Comparison of ENCODE assay signal across 10 cellular contexts in genomic region chr16:84111949-84112348, GRCh38. TPM values are rescaled to one million over a fixed set of nuclear protein-coding genes. Genes with fewer than 3 reads are reported as not detected.
DNase-seq lines count a peak whose midpoint lies in the region; ATAC-seq and TF ChIP-seq lines count a peak whose summit lies in the region.
"Not testable (repeated sequence)": the region's sequence is repeated elsewhere in the genome, so short reads cannot be mapped to it uniquely, and the experiment has no call there.
"Had no signal": no experiment of that assay in that cellular context is flagged by ENCODE, and none has a peak within 500 bp of the region (broad histone marks: within the 10 kb centered on the region; RNA-seq: fewer than 3 reads in every experiment).

No MANE protein-coding gene starts in this region.

- not testable (repeated sequence) for H3K27ac Mint-ChIP-seq in activated CD4-positive, alpha-beta T cell treated with anti-CD3 and anti-CD28 coated beads for 36 hours; activated naive CD8-positive, alpha-beta T cell treated with anti-CD3 and anti-CD28 coated beads for 36 hours

- not testable (repeated sequence) for H3K9me2 ChIP-seq in Loucy (replicated peaks; ENCODE audit: low read depth, low read length)

- not testable (repeated sequence) for H3K27me3 Mint-ChIP-seq in activated CD4-positive, alpha-beta T cell treated with anti-CD3 and anti-CD28 coated beads for 36 hours; activated naive CD8-positive, alpha-beta T cell treated with anti-CD3 and anti-CD28 coated beads for 36 hours

- H3K9me3 ChIP-seq in Loucy (ENCODE audit: insufficient read depth, low read depth, low read length); left ventricle myocardium inferior (replicated peaks): not testable (repeated sequence)

- POLR2A ChIA-PET in activated CD4-positive, alpha-beta T cell treated with anti-CD3 and anti-CD28 coated beads for 36 hours (lab: Charles Lee) = not testable (repeated sequence)

- H3K36me3 ChIP-seq in Loucy (ENCODE audit: insufficient read depth, low read length) (peaks cover 14% of the 10 kb centered on the region; the same call in 1 of the 2 replicates), left ventricle myocardium inferior (peaks cover 10% of the 10 kb centered on the region)

- not testable (repeated sequence) for ATAC-seq in activated CD4-positive, alpha-beta T cell treated with anti-CD3 and anti-CD28 coated beads for 36 hours

- H3K36me3 Mint-ChIP-seq in activated CD4-positive, alpha-beta T cell treated with anti-CD3 and anti-CD28 coated beads for 36 hours (ENCODE audit: low read depth) = peaks cover 13% of the 10 kb centered on the region
- H3K36me3 Mint-ChIP-seq in activated naive CD8-positive, alpha-beta T cell treated with anti-CD3 and anti-CD28 coated beads for 36 hours = not testable (repeated sequence)

- H2AFZ ChIP-seq in Loucy (ENCODE audit: low read length) = not testable (repeated sequence)

- CTCF ChIA-PET in activated CD4-positive, alpha-beta T cell treated with anti-CD3 and anti-CD28 coated beads for 36 hours (lab: Charles Lee) = interaction anchor here (1.0 to 1.9 kb wide), 4 partner anchors 12 to 64 kb away, joined by 3 to 5 read pairs (median 3); no protein-coding TSS in a partner anchor

- peaks cover 48% of the 10 kb centered on the region for H4K20me1 ChIP-seq in Loucy (ENCODE audit: insufficient read depth, low read length, poor library complexity, severe bottlenecking)

- not testable (repeated sequence) for H3K4me3 ChIP-seq in Loucy (ENCODE audit: low read length, poor library complexity, severe bottlenecking); left ventricle myocardium inferior

- H3K79me2 ChIP-seq in Loucy (ENCODE audit: insufficient read depth, low read length) = peaks cover 95% of the 10 kb centered on the region

- not testable (repeated sequence) for H3K9me3 Mint-ChIP-seq in activated CD4-positive, alpha-beta T cell treated with anti-CD3 and anti-CD28 coated beads for 36 hours (ENCODE audit: low read depth); activated naive CD8-positive, alpha-beta T cell treated with anti-CD3 and anti-CD28 coated beads for 36 hours

- H3K27ac ChIP-seq in left ventricle myocardium inferior (replicated peaks) = peak overlapping the region; percentile 88

- H3K27me3 ChIP-seq in Loucy (ENCODE audit: insufficient read depth, low read length, poor library complexity, severe bottlenecking); left ventricle myocardium inferior (ENCODE audit: low read depth): not testable (repeated sequence)

- intact Hi-C loops in activated CD4-positive, alpha-beta T cell treated with anti-CD3 and anti-CD28 coated beads for 36 hours (cut with DNase I, micrococcal nuclease) = loop anchor here in 1 of 2 experiments (1.0 to 10.0 kb wide), 2 partner anchors 13 to 393 kb away; partner anchors contain the start of gene MEAK7
- intact Hi-C loops in left ventricle myocardium inferior (cut with micrococcal nuclease) = not testable (repeated sequence)

- not testable (repeated sequence) for H3K4me3 Mint-ChIP-seq in activated CD4-positive, alpha-beta T cell treated with anti-CD3 and anti-CD28 coated beads for 36 hours; activated naive CD8-positive, alpha-beta T cell treated with anti-CD3 and anti-CD28 coated beads for 36 hours

- H3K4me1 ChIP-seq in Loucy (ENCODE audit: insufficient read depth, low read length, poor library complexity, severe bottlenecking) (peaks cover 33% of the 10 kb centered on the region), left ventricle myocardium inferior (peaks cover 82% of the 10 kb centered on the region)

- H3K4me2 ChIP-seq in Loucy (ENCODE audit: low read depth, low read length, poor library complexity, severe bottlenecking) = peak overlapping the region; percentile 96

- not testable (repeated sequence) for H3K9ac ChIP-seq in Loucy (ENCODE audit: low read depth, low read length, poor library complexity, severe bottlenecking)

- TF ChIP-seq CTCF in Loucy (conservative IDR thresholded peaks at IDR 0.05; ENCODE audit: low read length); left ventricle myocardium inferior (IDR thresholded peaks at IDR 0.05; ENCODE audit: borderline replicate concordance): not testable (repeated sequence)

- peaks cover 54% of the 10 kb centered on the region for H3K4me1 Mint-ChIP-seq in activated CD4-positive, alpha-beta T cell treated with anti-CD3 and anti-CD28 coated beads for 36 hours
- peaks cover 40% of the 10 kb centered on the region for H3K4me1 Mint-ChIP-seq in activated naive CD8-positive, alpha-beta T cell treated with anti-CD3 and anti-CD28 coated beads for 36 hours

- not testable (repeated sequence) for H3F3A ChIP-seq in Loucy (ENCODE audit: low read depth)

- peak; percentile 26 for DNase-seq in EH (ENCODE audit: low read depth)
- DNase-seq in activated CD4-positive, alpha-beta T cell treated with anti-CD3 and anti-CD28 coated beads for 36 hours = peak; percentile 58
- DNase-seq in activated T-cell treated with anti-CD3 and anti-CD28 coated beads for 48 hours (ENCODE audit: low read depth) = peak; percentile 31
- peak; percentile 47 for DNase-seq in activated naive CD8-positive, alpha-beta T cell treated with anti-CD3 and anti-CD28 coated beads for 36 hours
- not testable (repeated sequence) for DNase-seq in left ventricle myocardium inferior
- peak; percentile 7 to 14 for DNase-seq in stimulated activated CD4-positive, alpha-beta T cell treated with anti-CD3 and anti-CD28 coated beads, Interleukin-15, amount 100 ng/mL, for 48 hours (ENCODE audit: low read depth in 2 of 2)
- DNase-seq in stimulated activated naive CD4-positive, alpha-beta T cell treated with Interleukin-2 at 50 U/mL for 16 hours (lab: John Stamatoyannopoulos, UW) = peak; percentile 35

RNA-seq across cellular contexts. Expression of gene MBTPS1, which starts 4.8 kb away (rescaled TPM):
- 10 to 100 TPM; 32.0 to 32.2 TPM for total RNA-seq in activated CD4-positive, alpha-beta T cell treated with anti-CD3 and anti-CD28 coated beads for 36 hours
- total RNA-seq in activated naive CD8-positive, alpha-beta T cell treated with anti-CD3 and anti-CD28 coated beads for 36 hours = 10 to 100 TPM; 29.6 to 30.2 TPM
- 72.5 TPM for total RNA-seq in left ventricle myocardium inferior

RNA-seq across cellular contexts. Expression of gene HSDL1, which starts 33.0 kb away (rescaled TPM):
- total RNA-seq in activated CD4-positive, alpha-beta T cell treated with anti-CD3 and anti-CD28 coated beads for 36 hours = 10 to 100 TPM in 1 of 2 experiments, 1 to 10 TPM in 1; 7.4 to 11.4 TPM
- total RNA-seq in activated naive CD8-positive, alpha-beta T cell treated with anti-CD3 and anti-CD28 coated beads for 36 hours = 10 to 100 TPM; 13.2 to 13.9 TPM
- 23.8 TPM for total RNA-seq in left ventricle myocardium inferior

RNA-seq across cellular contexts. Expression of gene DNAAF1, which starts 33.2 kb away (rescaled TPM):
- under 1 TPM in 1 of 2 experiments, not detected in 1; 0.39 TPM for total RNA-seq in activated CD4-positive, alpha-beta T cell treated with anti-CD3 and anti-CD28 coated beads for 36 hours
- total RNA-seq in activated naive CD8-positive, alpha-beta T cell treated with anti-CD3 and anti-CD28 coated beads for 36 hours = under 1 TPM in 1 of 2 experiments, not detected in 1; 0.33 TPM
- total RNA-seq in left ventricle myocardium inferior = 0.14 TPM
- total RNA-seq: H9, Peyer's patch had no signal
